21 cellular contexts compared by ENCODE assay signal in the genomic region with DNA sequence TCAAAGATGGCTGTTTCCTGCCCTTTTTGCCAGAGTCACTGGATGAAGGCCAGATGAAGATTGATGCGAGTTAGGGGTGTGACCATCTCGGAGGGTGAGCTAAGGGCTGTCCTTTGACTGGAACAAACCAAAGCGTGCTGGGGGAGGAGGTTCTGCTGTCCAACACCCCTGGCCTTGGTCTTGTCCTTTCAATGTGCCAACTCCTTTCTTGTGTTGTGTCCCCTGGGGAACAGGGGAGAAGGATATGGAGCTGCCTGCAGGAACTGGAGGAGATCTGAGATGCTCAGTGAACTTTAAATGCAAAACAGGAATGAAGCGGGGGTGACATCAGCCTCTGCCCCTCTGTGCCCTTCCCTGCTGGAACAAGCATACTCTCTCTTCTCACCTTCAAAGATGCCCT.
"Had no signal": no experiment of that assay in that cellular context is flagged by ENCODE, and none has a peak within 500 bp of the region (broad histone marks: within the 10 kb centered on the region; RNA-seq: fewer than 3 reads in every experiment).

No MANE protein-coding gene starts in this region.

- H3K27ac ChIP-seq: breast epithelium, SJSA1 had no signal

- H3K27me3 ChIP-seq: breast epithelium, SJSA1 had no signal

- DNase-seq: activated B cell treated with CpG ODN at 0.5 μM for 24 hours; activated CD4-positive, alpha-beta T cell treated with anti-CD3 and anti-CD28 coated beads for 1 hour; activated CD4-positive, alpha-beta T cell treated with anti-CD3 and anti-CD28 coated beads, Interleukin-2, amount 10 ng/mL, durations not matched to agents 24 days and 14 days; activated CD4-positive, alpha-beta T cell treated with anti-CD3 and anti-CD28 coated beads, Interleukin-2, amount 50 U/mL, for 48 hours; activated CD8-positive, alpha-beta memory T cell treated with anti-CD3 and anti-CD28 coated beads, Interleukin-2, amount 10 ng/mL, durations not matched to agents 7 days and 5 days; activated effector memory CD4-positive, alpha-beta T cell treated with Interleukin-2 at 50 U/mL for 16 hours; activated naive CD4-positive, alpha-beta T cell; activated T-cell treated with anti-CD3 and anti-CD28 coated beads, Interleukin-2, amount 50 U/mL, for 24 hours; aorta; caudate nucleus; KG1; NCI-H1048; NCI-H1694 treated with DMSO at 0.1 percent for 48 hours; NCI-H2029 treated with DMSO at 0.1 percent for 48 hours; NCI-H510A treated with DMSO at 0.1 percent for 48 hours; NCI-H69; PC-3; SHP77 had no signal

- H3K9me3 ChIP-seq: breast epithelium, SJSA1 had no signal

- FAIRE-seq: RCC 7860 had no signal

- H3K4me3 ChIP-seq: breast epithelium, SJSA1 had no signal

- ATAC-seq: activated CD8-positive, alpha-beta memory T cell treated with anti-CD3 and anti-CD28 coated beads, Interleukin-2, amount 10 ng/mL, durations not matched to agents 7 days and 5 days; PC-3 had no signal

- H3K36me3 ChIP-seq: breast epithelium, SJSA1 had no signal

- H3K4me1 ChIP-seq: breast epithelium, SJSA1 had no signal
